Comparison of ENCODE assay signal across 1 cellular context in the genomic region with DNA sequence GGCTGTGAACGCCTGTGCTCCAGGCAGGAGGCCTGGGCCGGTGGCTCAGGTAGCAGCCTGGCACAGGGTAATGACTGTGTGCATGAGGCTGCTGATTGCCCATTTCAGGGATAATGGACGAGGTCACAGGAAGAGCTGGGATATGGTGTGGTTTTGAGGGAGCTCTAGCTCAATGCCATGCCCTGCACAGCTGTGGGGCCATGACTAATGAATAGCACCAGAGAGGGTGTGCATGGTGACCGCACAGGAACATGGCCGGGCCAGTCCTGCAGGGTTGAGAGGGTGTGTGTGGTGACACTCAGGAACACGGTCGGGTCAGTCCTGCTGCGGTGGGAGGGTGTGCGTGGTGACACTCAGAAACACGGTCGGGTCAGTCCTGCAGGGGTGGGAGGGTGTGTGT.
TF ChIP-seq lines count a peak whose summit lies in the region.

No MANE protein-coding gene starts in this region.

TF ChIP-seq in WTC11, 78 proteins besides CTCF, POLR2A, EP300 and RAD21 (continued from another document):
- TF ChIP-seq, protein P1, sequence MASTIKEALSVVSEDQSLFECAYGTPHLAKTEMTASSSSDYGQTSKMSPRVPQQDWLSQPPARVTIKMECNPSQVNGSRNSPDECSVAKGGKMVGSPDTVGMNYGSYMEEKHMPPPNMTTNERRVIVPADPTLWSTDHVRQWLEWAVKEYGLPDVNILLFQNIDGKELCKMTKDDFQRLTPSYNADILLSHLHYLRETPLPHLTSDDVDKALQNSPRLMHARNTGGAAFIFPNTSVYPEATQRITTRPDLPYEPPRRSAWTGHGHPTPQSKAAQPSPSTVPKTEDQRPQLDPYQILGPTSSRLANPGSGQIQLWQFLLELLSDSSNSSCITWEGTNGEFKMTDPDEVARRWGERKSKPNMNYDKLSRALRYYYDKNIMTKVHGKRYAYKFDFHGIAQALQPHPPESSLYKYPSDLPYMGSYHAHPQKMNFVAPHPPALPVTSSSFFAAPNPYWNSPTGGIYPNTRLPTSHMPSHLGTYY (CRISPR knock-in tag; IDR thresholded peaks at IDR 0.05) = no peak
- TF ChIP-seq PRRX2 (CRISPR knock-in tag; IDR thresholded peaks at IDR 0.05) (no peak), GTF2I (CRISPR knock-in tag; conservative IDR thresholded peaks at IDR 0.05) (no peak), FOXP4 (CRISPR knock-in tag; IDR thresholded peaks at IDR 0.05) (no peak), NFE2L1 (CRISPR knock-in tag; IDR thresholded peaks at IDR 0.05) (no peak)
- TF ChIP-seq, protein P2, sequence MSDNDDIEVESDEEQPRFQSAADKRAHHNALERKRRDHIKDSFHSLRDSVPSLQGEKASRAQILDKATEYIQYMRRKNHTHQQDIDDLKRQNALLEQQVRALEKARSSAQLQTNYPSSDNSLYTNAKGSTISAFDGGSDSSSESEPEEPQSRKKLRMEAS (CRISPR knock-in tag; IDR thresholded peaks at IDR 0.05) = no peak
TF ChIP-seq in WTC11: peak in this region for 0.
